ENCODE assay signal across 25 cellular contexts in genomic region chr5:163498886-163499285, GRCh38. TPM values are rescaled to one million over a fixed set of nuclear protein-coding genes. Genes with fewer than 3 reads are reported as not detected.
DNase-seq lines count a peak whose midpoint lies in the region; ATAC-seq and TF ChIP-seq lines count a peak whose summit lies in the region.
"Had no signal": no experiment of that assay in that cellular context is flagged by ENCODE, and none has a peak within 500 bp of the region (broad histone marks: within the 10 kb centered on the region; RNA-seq: fewer than 3 reads in every experiment).

No MANE protein-coding gene starts in this region.

- TF ChIP-seq RAD21 in SK-N-SH (IDR thresholded peaks at IDR 0.05; ENCODE audit: low read length): no peak

- ATAC-seq in SK-N-SH treated with all-trans-retinoic acid at 6 μM for 48 hours: no peak
- no peak for ATAC-seq in HG02763 (IDR thresholded peaks at IDR 0.05; ENCODE audit: unreplicated experiment)
- ATAC-seq: body of pancreas, left colon, natural killer cell had no signal

- H3K27me3 ChIP-seq in SK-N-SH (ENCODE audit: insufficient read depth) (no peaks in the 10 kb centered on the region), adipocyte (replicated peaks; ENCODE audit: control insufficient read depth, insufficient read depth, low read length) (no peaks in the 10 kb centered on the region), osteoblast (ENCODE audit: insufficient read depth, low read length) (no peaks in the 10 kb centered on the region)
- H3K27me3 ChIP-seq: body of pancreas, MG63, sigmoid colon, SJSA1 had no signal

- no peaks in the 10 kb centered on the region for H3K9me2 ChIP-seq in SK-N-SH

- H3K4me1 ChIP-seq in SK-N-SH (ENCODE audit: control insufficient read depth in 1 of 2, insufficient read depth in 2 of 2, low read depth in 1 of 2, low read length in 1 of 2) (peaks cover 0 to 3% of the 10 kb centered on the region in 2 experiments; a peak in 3 of 4 replicates), adipocyte (ENCODE audit: control insufficient read depth, insufficient read depth, low read length) (peaks cover 12% of the 10 kb centered on the region), osteoblast (ENCODE audit: insufficient read depth, low read length) (peaks cover 17% of the 10 kb centered on the region)

- H3K27ac ChIP-seq in SK-N-SH (ENCODE audit: low read depth in 2 of 2, low read length in 1 of 2): no peak overlapping the region
- no peak overlapping the region for H3K27ac ChIP-seq in osteoblast (ENCODE audit: low read depth, low read length)
- H3K27ac ChIP-seq: 22Rv1, body of pancreas, coronary artery, sigmoid colon, SJSA1 had no signal

- H4K20me1 ChIP-seq in SK-N-SH (ENCODE audit: insufficient read depth): no peaks in the 10 kb centered on the region
- H4K20me1 ChIP-seq in osteoblast (ENCODE audit: insufficient read depth, low read length): no peaks in the 10 kb centered on the region

- H3K9ac ChIP-seq in SK-N-SH (no peak overlapping the region), adipocyte (ENCODE audit: low read length) (no peak overlapping the region)

- DNase-seq in SK-N-SH (no peak), adipocyte (ENCODE audit: low read depth) (peak; percentile 29), fibroblast of the aortic adventitia (ENCODE audit: low read depth) (peak; percentile 81), osteoblast (ENCODE audit: insufficient read length, low spot score, missing footprints) (peak; percentile 77), globus pallidus (ENCODE audit: low spot score) (no peak), pons (ENCODE audit: low spot score) (no peak)
- DNase-seq: activated CD4-positive, alpha-beta memory T cell treated with anti-CD3 and anti-CD28 coated beads, Interleukin-2, amount 10 ng/mL, durations not matched to agents 7 days and 5 days; activated CD4-positive, CD25-positive, alpha-beta regulatory T cell; activated T-cell treated with anti-CD3 and anti-CD28 coated beads, Interleukin-2, amount 50 U/mL, for 48 hours; body of pancreas; DMS79 treated with DMSO at 0.1 percent for 48 hours; left colon; MG63; natural killer cell; NCI-H1436; NCI-H2171 treated with DMSO at 0.1 percent for 48 hours; NCI-H748 treated with DMSO at 0.1 percent for 48 hours; posterior cingulate gyrus; sigmoid colon had no signal

- H3K9me3 ChIP-seq in SK-N-SH (no peaks in the 10 kb centered on the region), adipocyte (ENCODE audit: control insufficient read depth, low read length) (no peaks in the 10 kb centered on the region), osteoblast (ENCODE audit: low read depth, low read length) (no peaks in the 10 kb centered on the region)
- H3K9me3 ChIP-seq: body of pancreas, HAP-1, MG63, sigmoid colon had no signal

- no peak overlapping the region for H2AFZ ChIP-seq in SK-N-SH (ENCODE audit: low read depth)
- H2AFZ ChIP-seq in osteoblast (ENCODE audit: low read length): no peak overlapping the region

- H3K4me3 ChIP-seq in SK-N-SH (ENCODE audit: low read depth in 2 of 2, low read length in 1 of 2) (no peak overlapping the region), adipocyte (ENCODE audit: low read length) (no peak overlapping the region), fibroblast of the aortic adventitia (ENCODE audit: low read depth, low read length) (no peak overlapping the region), osteoblast (ENCODE audit: insufficient read depth, low read length) (no peak overlapping the region)
- H3K4me3 ChIP-seq: body of pancreas, coronary artery, HAP-1, MG63, sigmoid colon, SJSA1 had no signal

- H3F3A ChIP-seq in SK-N-SH (replicated peaks; ENCODE audit: insufficient read depth): peaks cover 5% of the 10 kb centered on the region

- CTCF ChIA-PET in SK-N-SH (lab: Yijun Ruan, JAX): interaction anchor here (0.6 to 1.3 kb wide), 2 partner anchors 26 to 34 kb away, joined by 3 to 4 read pairs; no protein-coding TSS in a partner anchor

- no peaks in the 10 kb centered on the region for H3K36me3 ChIP-seq in SK-N-SH (replicated peaks in 1 of 2; ENCODE audit: control insufficient read depth in 1 of 2, insufficient read depth in 2 of 2, low read length in 1 of 2)
- no peaks in the 10 kb centered on the region for H3K36me3 ChIP-seq in adipocyte (ENCODE audit: control insufficient read depth, insufficient read depth, low read length, severe bottlenecking)
- H3K36me3 ChIP-seq in osteoblast (ENCODE audit: insufficient read depth, low read length): no peaks in the 10 kb centered on the region
- H3K36me3 ChIP-seq: HAP-1, MG63, sigmoid colon, SJSA1 had no signal

- no peaks in the 10 kb centered on the region for H3K79me2 ChIP-seq in SK-N-SH (ENCODE audit: insufficient read depth)
- peaks cover 3% of the 10 kb centered on the region for H3K79me2 ChIP-seq in osteoblast (ENCODE audit: insufficient read depth, low read length)

- TF ChIP-seq EP300 in SK-N-SH (IDR thresholded peaks at IDR 0.05; ENCODE audit: borderline replicate concordance in 1 of 2, low read depth in 1 of 2, low read length in 1 of 2): no peak

- H3K4me2 ChIP-seq in SK-N-SH (no peak overlapping the region), osteoblast (ENCODE audit: insufficient read depth, low read length) (no peak overlapping the region)

- WGBS in SK-N-SH (ENCODE audit: low lambda C conversion rate): 61% methylated on average over 1 of the region's 1 CpG

- POLR2A ChIA-PET in SK-N-SH (lab: Yijun Ruan, JAX): no interaction called here

- TF ChIP-seq CTCF in SK-N-SH (IDR thresholded peaks at IDR 0.05) (no peak), fibroblast of the aortic adventitia (IDR thresholded peaks at IDR 0.05; ENCODE audit: insufficient read depth, low read length) (no peak), osteoblast (IDR thresholded peaks at IDR 0.05; ENCODE audit: extremely low read depth, low read depth, low read length) (no peak)

TF ChIP-seq in SK-N-SH, 30 proteins besides CTCF, POLR2A, EP300 and RAD21:
- TF ChIP-seq USF1 (IDR thresholded peaks at IDR 0.05; ENCODE audit: borderline replicate concordance, low read depth) (no peak), JUND (IDR thresholded peaks at IDR 0.05) (peak; percentile 32; the same call in 1 of the 2 replicates), RCOR1 (IDR thresholded peaks at IDR 0.05; ENCODE audit: low read length) (no peak), NFIC (IDR thresholded peaks at IDR 0.05; ENCODE audit: borderline replicate concordance) (no peak), EZH2phosphoT487 (IDR thresholded peaks at IDR 0.05; ENCODE audit: borderline replicate concordance, low read depth) (no peak), TCF12 (IDR thresholded peaks at IDR 0.05) (0 out of 2 replicates have a peak, but pooled peaks have one; percentile 9), GATA2 (CRISPR knock-in tag; IDR thresholded peaks at IDR 0.05) (no peak)

TF ChIP-seq in SK-N-SH treated with all-trans-retinoic acid at 6 μM for 48 hours, 23 proteins besides CTCF, POLR2A, EP300 and RAD21 (continues in another document):
- TF ChIP-seq TOX (CRISPR knock-in tag; IDR thresholded peaks at IDR 0.05; ENCODE audit: borderline replicate concordance) (no peak), ISL1 (CRISPR knock-in tag; IDR thresholded peaks at IDR 0.05) (no peak), RARB (CRISPR knock-in tag; IDR thresholded peaks at IDR 0.05) (no peak), ZC3H10 (CRISPR knock-in tag; IDR thresholded peaks at IDR 0.05) (no peak), ESRRG (CRISPR knock-in tag; IDR thresholded peaks at IDR 0.05) (no peak), ZFP30 (CRISPR knock-in tag; IDR thresholded peaks at IDR 0.05) (no peak), ARNTL (CRISPR knock-in tag; IDR thresholded peaks at IDR 0.05; ENCODE audit: borderline replicate concordance, low read depth) (no peak), TCF4 (CRISPR knock-in tag; IDR thresholded peaks at IDR 0.05; ENCODE audit: borderline replicate concordance) (no peak), CSRNP3 (CRISPR knock-in tag; IDR thresholded peaks at IDR 0.05) (no peak)

RNA-seq across cellular contexts. Expression of gene MAT2B, which starts 6.5 kb away (rescaled TPM):
- polyA plus RNA-seq in SK-N-SH (2012; rRNA removed): 30.1 and 35.6 TPM in 2 replicates
- polyA plus RNA-seq in SK-N-SH (2012; cell fraction: cytosol; rRNA removed): 44.8 and 46.6 TPM in 2 replicates
- 8.1 and 17.8 TPM in 2 replicates for polyA plus RNA-seq in SK-N-SH (2012; cell fraction: nucleus; rRNA removed)
- 31.6 and 74.7 TPM in 2 replicates for total RNA-seq in fibroblast of the aortic adventitia (ENCODE audit: low replicate concordance)
- total RNA-seq in osteoblast: 46.7 and 52.2 TPM in 2 replicates

RNA-seq across cellular contexts. Expression of gene HMMR, which starts 38.5 kb away (rescaled TPM):
- polyA plus RNA-seq in SK-N-SH (2012; rRNA removed): 7.7 and 7.8 TPM in 2 replicates
- 10.7 and 13.1 TPM in 2 replicates for polyA plus RNA-seq in SK-N-SH (2012; cell fraction: cytosol; rRNA removed)
- polyA plus RNA-seq in SK-N-SH (2012; cell fraction: nucleus; rRNA removed): 3.2 and 5.6 TPM in 2 replicates
- total RNA-seq in fibroblast of the aortic adventitia (ENCODE audit: low replicate concordance) (1.2 and 37.2 TPM in 2 replicates), osteoblast (2.5 and 2.9 TPM in 2 replicates)
- total RNA-seq: body of pancreas had no signal

RNA-seq across cellular contexts. Expression of gene NUDCD2, which starts 39.0 kb away (rescaled TPM):
- 7.8 and 8.6 TPM in 2 replicates for polyA plus RNA-seq in SK-N-SH (2012; rRNA removed)
- polyA plus RNA-seq in SK-N-SH (2012; cell fraction: cytosol; rRNA removed): 10.5 and 13.4 TPM in 2 replicates
- polyA plus RNA-seq in SK-N-SH (2012; cell fraction: nucleus; rRNA removed): 5.4 and 10.4 TPM in 2 replicates
- total RNA-seq in fibroblast of the aortic adventitia (ENCODE audit: low replicate concordance) (8.5 and 9.1 TPM in 2 replicates), osteoblast (5.9 and 7.2 TPM in 2 replicates)

Comparison
In these comparisons a context has a peak if more than half of its experiments do, and no peak if none do; other contexts are left out.
1. DNase-seq: peak in adipocyte (single experiment), fibroblast of the aortic adventitia (single experiment) and osteoblast (single experiment); none in SK-N-SH (single experiment), globus pallidus (single experiment) and pons (single experiment).